1 cellular context compared by ENCODE assay signal in the genomic region with DNA sequence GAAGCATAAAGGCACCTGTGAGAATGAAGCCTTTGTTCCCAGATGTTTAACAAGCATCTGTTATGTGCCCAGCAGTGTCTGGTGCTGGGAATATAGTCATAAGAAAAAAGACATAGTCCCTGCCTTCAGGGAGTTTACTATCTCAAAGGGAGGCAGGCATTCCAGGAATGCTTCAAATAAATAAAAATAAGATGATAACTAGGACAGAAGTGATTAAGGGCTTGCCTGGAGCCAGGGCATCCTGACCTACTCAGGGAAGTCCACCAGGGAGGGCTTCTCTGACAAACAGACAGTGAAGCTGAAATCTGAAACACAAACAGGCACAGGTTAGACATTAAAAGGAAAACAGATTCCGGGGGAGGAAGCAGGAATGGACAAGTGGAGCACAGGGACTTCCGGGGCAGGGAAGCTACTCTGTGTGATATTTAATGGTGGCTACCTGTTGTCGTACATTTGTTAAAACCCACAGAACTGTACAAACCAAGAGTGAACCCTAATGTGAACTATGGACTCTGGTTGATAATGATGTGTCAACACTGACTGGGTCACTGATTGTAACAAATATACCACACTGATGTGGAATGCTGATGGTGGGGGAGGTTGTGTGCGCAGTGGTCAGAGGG.
TF ChIP-seq lines count a peak whose summit lies in the region.

No MANE protein-coding gene starts in this region.

TF ChIP-seq in HepG2, 621 proteins besides CTCF, POLR2A, EP300 and RAD21 (continued from another document and continues in another):
- TF ChIP-seq, protein P1, sequence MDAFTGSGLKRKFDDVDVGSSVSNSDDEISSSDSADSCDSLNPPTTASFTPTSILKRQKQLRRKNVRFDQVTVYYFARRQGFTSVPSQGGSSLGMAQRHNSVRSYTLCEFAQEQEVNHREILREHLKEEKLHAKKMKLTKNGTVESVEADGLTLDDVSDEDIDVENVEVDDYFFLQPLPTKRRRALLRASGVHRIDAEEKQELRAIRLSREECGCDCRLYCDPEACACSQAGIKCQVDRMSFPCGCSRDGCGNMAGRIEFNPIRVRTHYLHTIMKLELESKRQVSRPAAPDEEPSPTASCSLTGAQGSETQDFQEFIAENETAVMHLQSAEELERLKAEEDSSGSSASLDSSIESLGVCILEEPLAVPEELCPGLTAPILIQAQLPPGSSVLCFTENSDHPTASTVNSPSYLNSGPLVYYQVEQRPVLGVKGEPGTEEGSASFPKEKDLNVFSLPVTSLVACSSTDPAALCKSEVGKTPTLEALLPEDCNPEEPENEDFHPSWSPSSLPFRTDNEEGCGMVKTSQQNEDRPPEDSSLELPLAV (CRISPR knock-in tag; conservative IDR thresholded peaks at IDR 0.05; ENCODE audit: low read depth): no peak
- no peak for TF ChIP-seq ZNF768 (CRISPR knock-in tag; IDR thresholded peaks at IDR 0.05)
- peak; percentile 21; the same call in 1 of the 2 replicates for TF ChIP-seq BRCA1 (CRISPR knock-in tag; IDR thresholded peaks at IDR 0.05)
- TF ChIP-seq SATB2 (CRISPR knock-in tag; IDR thresholded peaks at IDR 0.05): no peak
- TF ChIP-seq, protein P2, sequence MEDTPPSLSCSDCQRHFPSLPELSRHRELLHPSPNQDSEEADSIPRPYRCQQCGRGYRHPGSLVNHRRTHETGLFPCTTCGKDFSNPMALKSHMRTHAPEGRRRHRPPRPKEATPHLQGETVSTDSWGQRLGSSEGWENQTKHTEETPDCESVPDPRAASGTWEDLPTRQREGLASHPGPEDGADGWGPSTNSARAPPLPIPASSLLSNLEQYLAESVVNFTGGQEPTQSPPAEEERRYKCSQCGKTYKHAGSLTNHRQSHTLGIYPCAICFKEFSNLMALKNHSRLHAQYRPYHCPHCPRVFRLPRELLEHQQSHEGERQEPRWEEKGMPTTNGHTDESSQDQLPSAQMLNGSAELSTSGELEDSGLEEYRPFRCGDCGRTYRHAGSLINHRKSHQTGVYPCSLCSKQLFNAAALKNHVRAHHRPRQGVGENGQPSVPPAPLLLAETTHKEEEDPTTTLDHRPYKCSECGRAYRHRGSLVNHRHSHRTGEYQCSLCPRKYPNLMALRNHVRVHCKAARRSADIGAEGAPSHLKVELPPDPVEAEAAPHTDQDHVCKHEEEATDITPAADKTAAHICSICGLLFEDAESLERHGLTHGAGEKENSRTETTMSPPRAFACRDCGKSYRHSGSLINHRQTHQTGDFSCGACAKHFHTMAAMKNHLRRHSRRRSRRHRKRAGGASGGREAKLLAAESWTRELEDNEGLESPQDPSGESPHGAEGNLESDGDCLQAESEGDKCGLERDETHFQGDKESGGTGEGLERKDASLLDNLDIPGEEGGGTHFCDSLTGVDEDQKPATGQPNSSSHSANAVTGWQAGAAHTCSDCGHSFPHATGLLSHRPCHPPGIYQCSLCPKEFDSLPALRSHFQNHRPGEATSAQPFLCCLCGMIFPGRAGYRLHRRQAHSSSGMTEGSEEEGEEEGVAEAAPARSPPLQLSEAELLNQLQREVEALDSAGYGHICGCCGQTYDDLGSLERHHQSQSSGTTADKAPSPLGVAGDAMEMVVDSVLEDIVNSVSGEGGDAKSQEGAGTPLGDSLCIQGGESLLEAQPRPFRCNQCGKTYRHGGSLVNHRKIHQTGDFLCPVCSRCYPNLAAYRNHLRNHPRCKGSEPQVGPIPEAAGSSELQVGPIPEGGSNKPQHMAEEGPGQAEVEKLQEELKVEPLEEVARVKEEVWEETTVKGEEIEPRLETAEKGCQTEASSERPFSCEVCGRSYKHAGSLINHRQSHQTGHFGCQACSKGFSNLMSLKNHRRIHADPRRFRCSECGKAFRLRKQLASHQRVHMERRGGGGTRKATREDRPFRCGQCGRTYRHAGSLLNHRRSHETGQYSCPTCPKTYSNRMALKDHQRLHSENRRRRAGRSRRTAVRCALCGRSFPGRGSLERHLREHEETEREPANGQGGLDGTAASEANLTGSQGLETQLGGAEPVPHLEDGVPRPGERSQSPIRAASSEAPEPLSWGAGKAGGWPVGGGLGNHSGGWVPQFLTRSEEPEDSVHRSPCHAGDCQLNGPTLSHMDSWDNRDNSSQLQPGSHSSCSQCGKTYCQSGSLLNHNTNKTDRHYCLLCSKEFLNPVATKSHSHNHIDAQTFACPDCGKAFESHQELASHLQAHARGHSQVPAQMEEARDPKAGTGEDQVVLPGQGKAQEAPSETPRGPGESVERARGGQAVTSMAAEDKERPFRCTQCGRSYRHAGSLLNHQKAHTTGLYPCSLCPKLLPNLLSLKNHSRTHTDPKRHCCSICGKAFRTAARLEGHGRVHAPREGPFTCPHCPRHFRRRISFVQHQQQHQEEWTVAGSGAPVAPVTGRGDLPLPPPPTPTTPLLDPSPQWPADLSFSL (CRISPR knock-in tag; IDR thresholded peaks at IDR 0.05): peak; percentile 78; the same call in 1 of the 2 replicates
- no peak for TF ChIP-seq ZNF224 (CRISPR knock-in tag; IDR thresholded peaks at IDR 0.05)
- TF ChIP-seq, protein P3, sequence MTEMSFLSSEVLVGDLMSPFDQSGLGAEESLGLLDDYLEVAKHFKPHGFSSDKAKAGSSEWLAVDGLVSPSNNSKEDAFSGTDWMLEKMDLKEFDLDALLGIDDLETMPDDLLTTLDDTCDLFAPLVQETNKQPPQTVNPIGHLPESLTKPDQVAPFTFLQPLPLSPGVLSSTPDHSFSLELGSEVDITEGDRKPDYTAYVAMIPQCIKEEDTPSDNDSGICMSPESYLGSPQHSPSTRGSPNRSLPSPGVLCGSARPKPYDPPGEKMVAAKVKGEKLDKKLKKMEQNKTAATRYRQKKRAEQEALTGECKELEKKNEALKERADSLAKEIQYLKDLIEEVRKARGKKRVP (CRISPR knock-in tag; IDR thresholded peaks at IDR 0.05): peak in 1 of 2 experiments; percentile 54; a peak in 1 of 4 replicates
- TF ChIP-seq SYNCRIP (IDR thresholded peaks at IDR 0.05; ENCODE audit: insufficient read depth, low read depth, low read length): no peak
- no peak for TF ChIP-seq ZNF550 (CRISPR knock-in tag; IDR thresholded peaks at IDR 0.05; ENCODE audit: borderline replicate concordance)
- TF ChIP-seq KDM4B (CRISPR knock-in tag; IDR thresholded peaks at IDR 0.05): no peak
- TF ChIP-seq ZNF383 (CRISPR knock-in tag; IDR thresholded peaks at IDR 0.05; ENCODE audit: borderline replicate concordance): no peak
- no peak for TF ChIP-seq ZNF841 (CRISPR knock-in tag; IDR thresholded peaks at IDR 0.05; ENCODE audit: borderline replicate concordance)
- TF ChIP-seq, protein P4, sequence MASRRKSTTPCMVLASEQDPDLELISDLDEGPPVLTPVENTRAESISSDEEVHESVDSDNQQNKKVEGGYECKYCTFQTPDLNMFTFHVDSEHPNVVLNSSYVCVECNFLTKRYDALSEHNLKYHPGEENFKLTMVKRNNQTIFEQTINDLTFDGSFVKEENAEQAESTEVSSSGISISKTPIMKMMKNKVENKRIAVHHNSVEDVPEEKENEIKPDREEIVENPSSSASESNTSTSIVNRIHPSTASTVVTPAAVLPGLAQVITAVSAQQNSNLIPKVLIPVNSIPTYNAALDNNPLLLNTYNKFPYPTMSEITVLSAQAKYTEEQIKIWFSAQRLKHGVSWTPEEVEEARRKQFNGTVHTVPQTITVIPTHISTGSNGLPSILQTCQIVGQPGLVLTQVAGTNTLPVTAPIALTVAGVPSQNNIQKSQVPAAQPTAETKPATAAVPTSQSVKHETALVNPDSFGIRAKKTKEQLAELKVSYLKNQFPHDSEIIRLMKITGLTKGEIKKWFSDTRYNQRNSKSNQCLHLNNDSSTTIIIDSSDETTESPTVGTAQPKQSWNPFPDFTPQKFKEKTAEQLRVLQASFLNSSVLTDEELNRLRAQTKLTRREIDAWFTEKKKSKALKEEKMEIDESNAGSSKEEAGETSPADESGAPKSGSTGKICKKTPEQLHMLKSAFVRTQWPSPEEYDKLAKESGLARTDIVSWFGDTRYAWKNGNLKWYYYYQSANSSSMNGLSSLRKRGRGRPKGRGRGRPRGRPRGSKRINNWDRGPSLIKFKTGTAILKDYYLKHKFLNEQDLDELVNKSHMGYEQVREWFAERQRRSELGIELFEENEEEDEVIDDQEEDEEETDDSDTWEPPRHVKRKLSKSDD (CRISPR knock-in tag; IDR thresholded peaks at IDR 0.05; ENCODE audit: low read depth): no peak
- TF ChIP-seq NR2F2 (IDR thresholded peaks at IDR 0.05; ENCODE audit: borderline replicate concordance, low read depth): peak; percentile 68; the same call in 1 of the 2 replicates
- peak; percentile 90 for TF ChIP-seq SMAD3 (CRISPR knock-in tag; IDR thresholded peaks at IDR 0.05)
- TF ChIP-seq, protein P5, sequence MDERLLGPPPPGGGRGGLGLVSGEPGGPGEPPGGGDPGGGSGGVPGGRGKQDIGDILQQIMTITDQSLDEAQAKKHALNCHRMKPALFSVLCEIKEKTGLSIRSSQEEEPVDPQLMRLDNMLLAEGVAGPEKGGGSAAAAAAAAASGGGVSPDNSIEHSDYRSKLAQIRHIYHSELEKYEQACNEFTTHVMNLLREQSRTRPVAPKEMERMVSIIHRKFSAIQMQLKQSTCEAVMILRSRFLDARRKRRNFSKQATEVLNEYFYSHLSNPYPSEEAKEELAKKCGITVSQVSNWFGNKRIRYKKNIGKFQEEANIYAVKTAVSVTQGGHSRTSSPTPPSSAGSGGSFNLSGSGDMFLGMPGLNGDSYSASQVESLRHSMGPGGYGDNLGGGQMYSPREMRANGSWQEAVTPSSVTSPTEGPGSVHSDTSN (CRISPR knock-in tag; IDR thresholded peaks at IDR 0.05): no peak
- TF ChIP-seq PTBP1 (IDR thresholded peaks at IDR 0.05; ENCODE audit: low read depth, low read length, poor library complexity, severe bottlenecking): no peak
- TF ChIP-seq PHF21A (CRISPR knock-in tag; IDR thresholded peaks at IDR 0.05): peak; percentile 89; the same call in 1 of the 2 replicates
- TF ChIP-seq, protein P6, sequence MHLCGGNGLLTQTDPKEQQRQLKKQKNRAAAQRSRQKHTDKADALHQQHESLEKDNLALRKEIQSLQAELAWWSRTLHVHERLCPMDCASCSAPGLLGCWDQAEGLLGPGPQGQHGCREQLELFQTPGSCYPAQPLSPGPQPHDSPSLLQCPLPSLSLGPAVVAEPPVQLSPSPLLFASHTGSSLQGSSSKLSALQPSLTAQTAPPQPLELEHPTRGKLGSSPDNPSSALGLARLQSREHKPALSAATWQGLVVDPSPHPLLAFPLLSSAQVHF (CRISPR knock-in tag; IDR thresholded peaks at IDR 0.05): no peak
- TF ChIP-seq SAP130 (CRISPR knock-in tag; IDR thresholded peaks at IDR 0.05; ENCODE audit: low read depth): peak; percentile 79
- TF ChIP-seq, protein P7, sequence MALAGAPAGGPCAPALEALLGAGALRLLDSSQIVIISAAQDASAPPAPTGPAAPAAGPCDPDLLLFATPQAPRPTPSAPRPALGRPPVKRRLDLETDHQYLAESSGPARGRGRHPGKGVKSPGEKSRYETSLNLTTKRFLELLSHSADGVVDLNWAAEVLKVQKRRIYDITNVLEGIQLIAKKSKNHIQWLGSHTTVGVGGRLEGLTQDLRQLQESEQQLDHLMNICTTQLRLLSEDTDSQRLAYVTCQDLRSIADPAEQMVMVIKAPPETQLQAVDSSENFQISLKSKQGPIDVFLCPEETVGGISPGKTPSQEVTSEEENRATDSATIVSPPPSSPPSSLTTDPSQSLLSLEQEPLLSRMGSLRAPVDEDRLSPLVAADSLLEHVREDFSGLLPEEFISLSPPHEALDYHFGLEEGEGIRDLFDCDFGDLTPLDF (CRISPR knock-in tag; IDR thresholded peaks at IDR 0.05): no peak
- TF ChIP-seq FOXA3 (CRISPR knock-in tag; IDR thresholded peaks at IDR 0.05): peak; percentile 96
- TF ChIP-seq CHD4 (IDR thresholded peaks at IDR 0.05; ENCODE audit: borderline replicate concordance, low read length): peak; percentile 93; the same call in 1 of the 2 replicates
- no peak for TF ChIP-seq SUZ12 (IDR thresholded peaks at IDR 0.05; ENCODE audit: low read depth, low read length)
- TF ChIP-seq SRSF1 (optimal IDR thresholded peaks at IDR 0.05; ENCODE audit: low read depth, low read length): no peak
- TF ChIP-seq, protein P8, sequence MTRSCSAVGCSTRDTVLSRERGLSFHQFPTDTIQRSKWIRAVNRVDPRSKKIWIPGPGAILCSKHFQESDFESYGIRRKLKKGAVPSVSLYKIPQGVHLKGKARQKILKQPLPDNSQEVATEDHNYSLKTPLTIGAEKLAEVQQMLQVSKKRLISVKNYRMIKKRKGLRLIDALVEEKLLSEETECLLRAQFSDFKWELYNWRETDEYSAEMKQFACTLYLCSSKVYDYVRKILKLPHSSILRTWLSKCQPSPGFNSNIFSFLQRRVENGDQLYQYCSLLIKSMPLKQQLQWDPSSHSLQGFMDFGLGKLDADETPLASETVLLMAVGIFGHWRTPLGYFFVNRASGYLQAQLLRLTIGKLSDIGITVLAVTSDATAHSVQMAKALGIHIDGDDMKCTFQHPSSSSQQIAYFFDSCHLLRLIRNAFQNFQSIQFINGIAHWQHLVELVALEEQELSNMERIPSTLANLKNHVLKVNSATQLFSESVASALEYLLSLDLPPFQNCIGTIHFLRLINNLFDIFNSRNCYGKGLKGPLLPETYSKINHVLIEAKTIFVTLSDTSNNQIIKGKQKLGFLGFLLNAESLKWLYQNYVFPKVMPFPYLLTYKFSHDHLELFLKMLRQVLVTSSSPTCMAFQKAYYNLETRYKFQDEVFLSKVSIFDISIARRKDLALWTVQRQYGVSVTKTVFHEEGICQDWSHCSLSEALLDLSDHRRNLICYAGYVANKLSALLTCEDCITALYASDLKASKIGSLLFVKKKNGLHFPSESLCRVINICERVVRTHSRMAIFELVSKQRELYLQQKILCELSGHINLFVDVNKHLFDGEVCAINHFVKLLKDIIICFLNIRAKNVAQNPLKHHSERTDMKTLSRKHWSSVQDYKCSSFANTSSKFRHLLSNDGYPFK (CRISPR knock-in tag; IDR thresholded peaks at IDR 0.05; ENCODE audit: borderline replicate concordance): no peak
- no peak for TF ChIP-seq POLR2AphosphoS2 (IDR thresholded peaks at IDR 0.05; ENCODE audit: low read depth, low read length)
- TF ChIP-seq MATR3 (CRISPR knock-in tag; IDR thresholded peaks at IDR 0.05): no peak
- no peak; the same call in 1 of the 2 replicates for TF ChIP-seq ZFP37 (CRISPR knock-in tag; IDR thresholded peaks at IDR 0.05; ENCODE audit: borderline replicate concordance)
- TF ChIP-seq, protein P9, sequence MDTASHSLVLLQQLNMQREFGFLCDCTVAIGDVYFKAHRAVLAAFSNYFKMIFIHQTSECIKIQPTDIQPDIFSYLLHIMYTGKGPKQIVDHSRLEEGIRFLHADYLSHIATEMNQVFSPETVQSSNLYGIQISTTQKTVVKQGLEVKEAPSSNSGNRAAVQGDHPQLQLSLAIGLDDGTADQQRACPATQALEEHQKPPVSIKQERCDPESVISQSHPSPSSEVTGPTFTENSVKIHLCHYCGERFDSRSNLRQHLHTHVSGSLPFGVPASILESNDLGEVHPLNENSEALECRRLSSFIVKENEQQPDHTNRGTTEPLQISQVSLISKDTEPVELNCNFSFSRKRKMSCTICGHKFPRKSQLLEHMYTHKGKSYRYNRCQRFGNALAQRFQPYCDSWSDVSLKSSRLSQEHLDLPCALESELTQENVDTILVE (CRISPR knock-in tag; IDR thresholded peaks at IDR 0.05): peak; percentile 66
- TF ChIP-seq PRMT3 (CRISPR knock-in tag; IDR thresholded peaks at IDR 0.05; ENCODE audit: borderline replicate concordance, low read depth): no peak
- no peak for TF ChIP-seq MLLT10 (CRISPR knock-in tag; IDR thresholded peaks at IDR 0.05)
- TF ChIP-seq SMC3 (IDR thresholded peaks at IDR 0.05; ENCODE audit: low read length): peak; percentile 43
- TF ChIP-seq, protein P10, sequence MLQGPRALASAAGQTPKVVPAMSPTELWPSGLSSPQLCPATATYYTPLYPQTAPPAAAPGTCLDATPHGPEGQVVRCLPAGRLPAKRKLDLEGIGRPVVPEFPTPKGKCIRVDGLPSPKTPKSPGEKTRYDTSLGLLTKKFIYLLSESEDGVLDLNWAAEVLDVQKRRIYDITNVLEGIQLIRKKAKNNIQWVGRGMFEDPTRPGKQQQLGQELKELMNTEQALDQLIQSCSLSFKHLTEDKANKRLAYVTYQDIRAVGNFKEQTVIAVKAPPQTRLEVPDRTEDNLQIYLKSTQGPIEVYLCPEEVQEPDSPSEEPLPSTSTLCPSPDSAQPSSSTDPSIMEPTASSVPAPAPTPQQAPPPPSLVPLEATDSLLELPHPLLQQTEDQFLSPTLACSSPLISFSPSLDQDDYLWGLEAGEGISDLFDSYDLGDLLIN (CRISPR knock-in tag; IDR thresholded peaks at IDR 0.05; ENCODE audit: borderline replicate concordance): no peak
- no peak for TF ChIP-seq NONO (IDR thresholded peaks at IDR 0.05)
- TF ChIP-seq NONO (CRISPR knock-in tag; conservative IDR thresholded peaks at IDR 0.05): peak; percentile 41; the same call in 1 of the 2 replicates
